In the genomic region with DNA sequence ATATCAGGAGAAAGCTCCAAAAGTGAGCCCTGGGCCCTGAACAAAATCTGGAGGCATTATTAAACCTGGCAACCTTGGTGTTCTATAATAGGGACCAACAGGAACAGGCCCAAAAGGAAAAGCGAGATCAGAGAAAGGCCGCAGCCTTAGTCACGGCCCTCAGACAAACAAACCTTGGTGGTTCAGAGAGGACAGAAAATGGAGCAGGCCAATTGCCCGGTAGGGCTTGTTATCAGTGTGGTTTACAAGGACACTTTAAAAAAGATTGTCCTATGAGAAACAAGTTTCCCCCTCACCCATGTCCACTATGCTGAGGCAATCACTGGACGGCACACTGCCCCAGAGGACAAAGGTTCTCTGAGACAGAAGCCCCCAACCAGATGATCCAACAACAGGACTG, we compare ENCODE assay signal across 2 cellular contexts. TPM values are rescaled to one million over a fixed set of nuclear protein-coding genes. Genes with fewer than 3 reads are reported as not detected.
"Had no signal": no experiment of that assay in that cellular context is flagged by ENCODE, and none has a peak within 500 bp of the region (broad histone marks: within the 10 kb centered on the region; RNA-seq: fewer than 3 reads in every experiment).

No MANE protein-coding gene starts in this region.

RNA-seq across cellular contexts. Expression of a gene that starts 14.0 kb away (rescaled TPM):
- total RNA-seq: HepG2, HT-29 had no signal
- polyA plus RNA-seq: HepG2 had no signal
